ENCODE assay signal across 1 cellular context in the genomic region with DNA sequence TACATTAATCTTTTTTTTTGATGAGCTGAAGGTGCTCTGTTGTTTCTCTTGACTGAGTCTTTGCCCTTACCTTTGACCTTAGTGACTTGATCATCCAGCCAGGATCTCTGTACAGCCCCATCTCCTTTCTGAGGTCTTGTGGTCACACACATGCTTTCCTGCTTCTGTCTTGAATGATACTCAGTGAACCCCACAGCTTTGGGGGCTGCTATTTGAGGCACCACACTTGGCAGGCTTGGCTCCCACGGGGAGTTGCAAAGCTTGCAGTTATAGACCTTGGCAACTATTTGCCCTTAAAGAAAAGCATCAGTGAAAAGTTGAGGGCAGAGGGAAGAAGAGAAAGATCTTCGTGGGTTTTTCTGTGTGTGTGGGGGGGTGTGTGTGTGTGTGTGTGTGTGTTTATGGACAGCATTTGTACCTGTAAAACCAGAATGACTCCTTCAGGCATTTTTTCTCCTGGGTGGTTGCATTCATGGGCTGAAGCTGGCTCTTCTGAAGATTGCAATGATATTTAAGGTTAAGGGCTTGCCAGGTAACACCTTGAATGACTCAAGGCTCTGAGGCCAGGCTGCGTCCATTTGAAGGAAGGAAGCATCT.
TF ChIP-seq lines count a peak whose summit lies in the region.

No MANE protein-coding gene starts in this region.

TF ChIP-seq in GM12878, 131 proteins besides CTCF, POLR2A, EP300 and RAD21 (continued from another document and continues in another):
- TF ChIP-seq, protein P1, sequence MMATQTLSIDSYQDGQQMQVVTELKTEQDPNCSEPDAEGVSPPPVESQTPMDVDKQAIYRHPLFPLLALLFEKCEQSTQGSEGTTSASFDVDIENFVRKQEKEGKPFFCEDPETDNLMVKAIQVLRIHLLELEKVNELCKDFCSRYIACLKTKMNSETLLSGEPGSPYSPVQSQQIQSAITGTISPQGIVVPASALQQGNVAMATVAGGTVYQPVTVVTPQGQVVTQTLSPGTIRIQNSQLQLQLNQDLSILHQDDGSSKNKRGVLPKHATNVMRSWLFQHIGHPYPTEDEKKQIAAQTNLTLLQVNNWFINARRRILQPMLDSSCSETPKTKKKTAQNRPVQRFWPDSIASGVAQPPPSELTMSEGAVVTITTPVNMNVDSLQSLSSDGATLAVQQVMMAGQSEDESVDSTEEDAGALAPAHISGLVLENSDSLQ (IDR thresholded peaks at IDR 0.05): no peak
- TF ChIP-seq SIX5 (IDR thresholded peaks at IDR 0.05; ENCODE audit: low read depth, low read length, severe bottlenecking) (no peak), SRF (IDR thresholded peaks at IDR 0.05; ENCODE audit: low read depth in 2 of 2, low read length in 2 of 2) (0 out of 4 replicates have a peak, but pooled peaks of 1 of the 2 experiments have one; percentile 41), IKZF1 (conservative IDR thresholded peaks at IDR 0.05) (peak; percentile 50), YY1 (IDR thresholded peaks at IDR 0.05; ENCODE audit: low read depth, low read length) (no peak), LARP7 (IDR thresholded peaks at IDR 0.05) (no peak), MEF2A (IDR thresholded peaks at IDR 0.05; ENCODE audit: insufficient read depth, low read depth, low read length) (0 out of 2 replicates have a peak, but pooled peaks have one; percentile 45), PBX3 (IDR thresholded peaks at IDR 0.05; ENCODE audit: insufficient replicate concordance, low read depth, low read length) (no peak), STAT1 (conservative IDR thresholded peaks at IDR 0.05) (no peak), KAT2A (conservative IDR thresholded peaks at IDR 0.05; ENCODE audit: control insufficient read depth, low read depth, low read length) (no peak), SREBF1 (IDR thresholded peaks at IDR 0.05; ENCODE audit: low read length) (no peak), TCF12 (IDR thresholded peaks at IDR 0.05; ENCODE audit: low read depth, low read length) (no peak), IRF4 (IDR thresholded peaks at IDR 0.05; ENCODE audit: low read depth, low read length) (no peak), CBX3 (IDR thresholded peaks at IDR 0.05; ENCODE audit: borderline replicate concordance, low read depth) (no peak), BRCA1 (IDR thresholded peaks at IDR 0.05; ENCODE audit: low read depth, low read length) (no peak), POLR2AphosphoS5 (IDR thresholded peaks at IDR 0.05; ENCODE audit: low read length) (no peak), MYB (IDR thresholded peaks at IDR 0.05; ENCODE audit: borderline replicate concordance, low read depth, low read length) (no peak), KLF5 (IDR thresholded peaks at IDR 0.05; ENCODE audit: partially characterized antibody) (no peak), SMARCA5 (IDR thresholded peaks at IDR 0.05) (no peak), IRF5 (IDR thresholded peaks at IDR 0.05; ENCODE audit: borderline replicate concordance) (no peak), BCL11A (IDR thresholded peaks at IDR 0.05; ENCODE audit: low read depth, low read length) (peak; percentile 39; the same call in 1 of the 2 replicates), ETV6 (conservative IDR thresholded peaks at IDR 0.05 in 1 of 2, IDR thresholded peaks at IDR 0.05 in 1 of 2; ENCODE audit: borderline replicate concordance in 1 of 2, low read depth in 1 of 2) (no peak), ZBTB33 (IDR thresholded peaks at IDR 0.05) (no peak), CHD1 (IDR thresholded peaks at IDR 0.05; ENCODE audit: low read depth, low read length) (no peak), NRF1 (conservative IDR thresholded peaks at IDR 0.05; ENCODE audit: low read depth, low read length) (no peak)
- TF ChIP-seq, protein P2, sequence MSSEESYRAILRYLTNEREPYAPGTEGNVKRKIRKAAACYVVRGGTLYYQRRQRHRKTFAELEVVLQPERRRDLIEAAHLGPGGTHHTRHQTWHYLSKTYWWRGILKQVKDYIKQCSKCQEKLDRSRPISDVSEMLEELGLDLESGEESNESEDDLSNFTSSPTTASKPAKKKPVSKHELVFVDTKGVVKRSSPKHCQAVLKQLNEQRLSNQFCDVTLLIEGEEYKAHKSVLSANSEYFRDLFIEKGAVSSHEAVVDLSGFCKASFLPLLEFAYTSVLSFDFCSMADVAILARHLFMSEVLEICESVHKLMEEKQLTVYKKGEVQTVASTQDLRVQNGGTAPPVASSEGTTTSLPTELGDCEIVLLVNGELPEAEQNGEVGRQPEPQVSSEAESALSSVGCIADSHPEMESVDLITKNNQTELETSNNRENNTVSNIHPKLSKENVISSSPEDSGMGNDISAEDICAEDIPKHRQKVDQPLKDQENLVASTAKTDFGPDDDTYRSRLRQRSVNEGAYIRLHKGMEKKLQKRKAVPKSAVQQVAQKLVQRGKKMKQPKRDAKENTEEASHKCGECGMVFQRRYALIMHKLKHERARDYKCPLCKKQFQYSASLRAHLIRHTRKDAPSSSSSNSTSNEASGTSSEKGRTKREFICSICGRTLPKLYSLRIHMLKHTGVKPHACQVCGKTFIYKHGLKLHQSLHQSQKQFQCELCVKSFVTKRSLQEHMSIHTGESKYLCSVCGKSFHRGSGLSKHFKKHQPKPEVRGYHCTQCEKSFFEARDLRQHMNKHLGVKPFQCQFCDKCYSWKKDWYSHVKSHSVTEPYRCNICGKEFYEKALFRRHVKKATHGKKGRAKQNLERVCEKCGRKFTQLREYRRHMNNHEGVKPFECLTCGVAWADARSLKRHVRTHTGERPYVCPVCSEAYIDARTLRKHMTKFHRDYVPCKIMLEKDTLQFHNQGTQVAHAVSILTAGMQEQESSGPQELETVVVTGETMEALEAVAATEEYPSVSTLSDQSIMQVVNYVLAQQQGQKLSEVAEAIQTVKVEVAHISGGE (CRISPR knock-in tag; IDR thresholded peaks at IDR 0.05): no peak
- TF ChIP-seq, protein P3, sequence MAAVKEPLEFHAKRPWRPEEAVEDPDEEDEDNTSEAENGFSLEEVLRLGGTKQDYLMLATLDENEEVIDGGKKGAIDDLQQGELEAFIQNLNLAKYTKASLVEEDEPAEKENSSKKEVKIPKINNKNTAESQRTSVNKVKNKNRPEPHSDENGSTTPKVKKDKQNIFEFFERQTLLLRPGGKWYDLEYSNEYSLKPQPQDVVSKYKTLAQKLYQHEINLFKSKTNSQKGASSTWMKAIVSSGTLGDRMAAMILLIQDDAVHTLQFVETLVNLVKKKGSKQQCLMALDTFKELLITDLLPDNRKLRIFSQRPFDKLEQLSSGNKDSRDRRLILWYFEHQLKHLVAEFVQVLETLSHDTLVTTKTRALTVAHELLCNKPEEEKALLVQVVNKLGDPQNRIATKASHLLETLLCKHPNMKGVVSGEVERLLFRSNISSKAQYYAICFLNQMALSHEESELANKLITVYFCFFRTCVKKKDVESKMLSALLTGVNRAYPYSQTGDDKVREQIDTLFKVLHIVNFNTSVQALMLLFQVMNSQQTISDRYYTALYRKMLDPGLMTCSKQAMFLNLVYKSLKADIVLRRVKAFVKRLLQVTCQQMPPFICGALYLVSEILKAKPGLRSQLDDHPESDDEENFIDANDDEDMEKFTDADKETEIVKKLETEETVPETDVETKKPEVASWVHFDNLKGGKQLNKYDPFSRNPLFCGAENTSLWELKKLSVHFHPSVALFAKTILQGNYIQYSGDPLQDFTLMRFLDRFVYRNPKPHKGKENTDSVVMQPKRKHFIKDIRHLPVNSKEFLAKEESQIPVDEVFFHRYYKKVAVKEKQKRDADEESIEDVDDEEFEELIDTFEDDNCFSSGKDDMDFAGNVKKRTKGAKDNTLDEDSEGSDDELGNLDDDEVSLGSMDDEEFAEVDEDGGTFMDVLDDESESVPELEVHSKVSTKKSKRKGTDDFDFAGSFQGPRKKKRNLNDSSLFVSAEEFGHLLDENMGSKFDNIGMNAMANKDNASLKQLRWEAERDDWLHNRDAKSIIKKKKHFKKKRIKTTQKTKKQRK (IDR thresholded peaks at IDR 0.05; ENCODE audit: low read depth, low read length): no peak
- TF ChIP-seq, protein P4, sequence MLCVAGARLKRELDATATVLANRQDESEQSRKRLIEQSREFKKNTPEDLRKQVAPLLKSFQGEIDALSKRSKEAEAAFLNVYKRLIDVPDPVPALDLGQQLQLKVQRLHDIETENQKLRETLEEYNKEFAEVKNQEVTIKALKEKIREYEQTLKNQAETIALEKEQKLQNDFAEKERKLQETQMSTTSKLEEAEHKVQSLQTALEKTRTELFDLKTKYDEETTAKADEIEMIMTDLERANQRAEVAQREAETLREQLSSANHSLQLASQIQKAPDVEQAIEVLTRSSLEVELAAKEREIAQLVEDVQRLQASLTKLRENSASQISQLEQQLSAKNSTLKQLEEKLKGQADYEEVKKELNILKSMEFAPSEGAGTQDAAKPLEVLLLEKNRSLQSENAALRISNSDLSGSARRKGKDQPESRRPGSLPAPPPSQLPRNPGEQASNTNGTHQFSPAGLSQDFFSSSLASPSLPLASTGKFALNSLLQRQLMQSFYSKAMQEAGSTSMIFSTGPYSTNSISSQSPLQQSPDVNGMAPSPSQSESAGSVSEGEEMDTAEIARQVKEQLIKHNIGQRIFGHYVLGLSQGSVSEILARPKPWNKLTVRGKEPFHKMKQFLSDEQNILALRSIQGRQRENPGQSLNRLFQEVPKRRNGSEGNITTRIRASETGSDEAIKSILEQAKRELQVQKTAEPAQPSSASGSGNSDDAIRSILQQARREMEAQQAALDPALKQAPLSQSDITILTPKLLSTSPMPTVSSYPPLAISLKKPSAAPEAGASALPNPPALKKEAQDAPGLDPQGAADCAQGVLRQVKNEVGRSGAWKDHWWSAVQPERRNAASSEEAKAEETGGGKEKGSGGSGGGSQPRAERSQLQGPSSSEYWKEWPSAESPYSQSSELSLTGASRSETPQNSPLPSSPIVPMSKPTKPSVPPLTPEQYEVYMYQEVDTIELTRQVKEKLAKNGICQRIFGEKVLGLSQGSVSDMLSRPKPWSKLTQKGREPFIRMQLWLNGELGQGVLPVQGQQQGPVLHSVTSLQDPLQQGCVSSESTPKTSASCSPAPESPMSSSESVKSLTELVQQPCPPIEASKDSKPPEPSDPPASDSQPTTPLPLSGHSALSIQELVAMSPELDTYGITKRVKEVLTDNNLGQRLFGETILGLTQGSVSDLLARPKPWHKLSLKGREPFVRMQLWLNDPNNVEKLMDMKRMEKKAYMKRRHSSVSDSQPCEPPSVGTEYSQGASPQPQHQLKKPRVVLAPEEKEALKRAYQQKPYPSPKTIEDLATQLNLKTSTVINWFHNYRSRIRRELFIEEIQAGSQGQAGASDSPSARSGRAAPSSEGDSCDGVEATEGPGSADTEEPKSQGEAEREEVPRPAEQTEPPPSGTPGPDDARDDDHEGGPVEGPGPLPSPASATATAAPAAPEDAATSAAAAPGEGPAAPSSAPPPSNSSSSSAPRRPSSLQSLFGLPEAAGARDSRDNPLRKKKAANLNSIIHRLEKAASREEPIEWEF (IDR thresholded peaks at IDR 0.05; ENCODE audit: insufficient replicate concordance, low read depth, low read length): no peak
- TF ChIP-seq, protein P5, sequence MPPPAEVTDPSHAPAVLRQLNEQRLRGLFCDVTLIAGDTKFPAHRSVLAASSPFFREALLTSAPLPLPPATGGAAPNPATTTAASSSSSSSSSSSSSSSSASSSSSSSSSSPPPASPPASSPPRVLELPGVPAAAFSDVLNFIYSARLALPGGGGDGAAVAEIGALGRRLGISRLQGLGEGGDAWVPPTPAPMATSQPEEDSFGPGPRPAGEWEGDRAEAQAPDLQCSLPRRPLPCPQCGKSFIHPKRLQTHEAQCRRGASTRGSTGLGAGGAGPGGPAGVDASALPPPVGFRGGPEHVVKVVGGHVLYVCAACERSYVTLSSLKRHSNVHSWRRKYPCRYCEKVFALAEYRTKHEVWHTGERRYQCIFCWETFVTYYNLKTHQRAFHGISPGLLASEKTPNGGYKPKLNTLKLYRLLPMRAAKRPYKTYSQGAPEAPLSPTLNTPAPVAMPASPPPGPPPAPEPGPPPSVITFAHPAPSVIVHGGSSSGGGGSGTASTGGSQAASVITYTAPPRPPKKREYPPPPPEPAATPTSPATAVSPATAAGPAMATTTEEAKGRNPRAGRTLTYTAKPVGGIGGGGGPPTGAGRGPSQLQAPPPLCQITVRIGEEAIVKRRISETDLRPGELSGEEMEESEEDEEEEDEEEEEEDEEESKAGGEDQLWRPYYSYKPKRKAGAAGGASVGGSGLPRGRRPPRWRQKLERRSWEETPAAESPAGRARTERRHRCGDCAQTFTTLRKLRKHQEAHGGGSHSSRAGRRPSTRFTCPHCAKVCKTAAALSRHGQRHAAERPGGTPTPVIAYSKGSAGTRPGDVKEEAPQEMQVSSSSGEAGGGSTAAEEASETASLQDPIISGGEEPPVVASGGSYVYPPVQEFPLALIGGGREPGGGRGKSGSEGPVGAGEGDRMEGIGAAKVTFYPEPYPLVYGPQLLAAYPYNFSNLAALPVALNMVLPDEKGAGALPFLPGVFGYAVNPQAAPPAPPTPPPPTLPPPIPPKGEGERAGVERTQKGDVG (CRISPR knock-in tag; IDR thresholded peaks at IDR 0.05): no peak
- TF ChIP-seq, protein P6, sequence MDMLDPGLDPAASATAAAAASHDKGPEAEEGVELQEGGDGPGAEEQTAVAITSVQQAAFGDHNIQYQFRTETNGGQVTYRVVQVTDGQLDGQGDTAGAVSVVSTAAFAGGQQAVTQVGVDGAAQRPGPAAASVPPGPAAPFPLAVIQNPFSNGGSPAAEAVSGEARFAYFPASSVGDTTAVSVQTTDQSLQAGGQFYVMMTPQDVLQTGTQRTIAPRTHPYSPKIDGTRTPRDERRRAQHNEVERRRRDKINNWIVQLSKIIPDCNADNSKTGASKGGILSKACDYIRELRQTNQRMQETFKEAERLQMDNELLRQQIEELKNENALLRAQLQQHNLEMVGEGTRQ (IDR thresholded peaks at IDR 0.05; ENCODE audit: borderline replicate concordance, low read depth, low read length): no peak
